In genomic region chr10:57465155-57465554, GRCh38 we compare ENCODE assay signal across 27 cellular contexts.
"Had no signal": no experiment of that assay in that cellular context is flagged by ENCODE, and none has a peak within 500 bp of the region (broad histone marks: within the 10 kb centered on the region; RNA-seq: fewer than 3 reads in every experiment).

No MANE protein-coding gene starts in this region.

- H3K4me3 ChIP-seq: stomach, suprapubic skin, testis, thoracic aorta, thyroid gland, tibial artery, tibial nerve, transverse colon, upper lobe of left lung, upper lobe of right lung, uterus, vagina had no signal

- H3K27ac ChIP-seq: stomach, suprapubic skin, testis, thoracic aorta, thyroid gland, tibial artery, tibial nerve, transverse colon, upper lobe of left lung, upper lobe of right lung, uterus, vagina had no signal

- FAIRE-seq: urothelium cell line had no signal

- H3K9me3 ChIP-seq: suprapubic skin, testis, thoracic aorta, thyroid gland, tibial artery, tibial nerve, transverse colon, upper lobe of left lung, upper lobe of right lung, uterus, vagina had no signal

- H3K27me3 ChIP-seq: stomach, suprapubic skin, testis, thyroid gland, tibial artery, tibial nerve, transverse colon, upper lobe of left lung, upper lobe of right lung, uterus, vagina had no signal

- ATAC-seq: stimulated activated effector memory CD8-positive, alpha-beta T cell treated with anti-CD3 and anti-CD28 coated beads, Interleukin-12 subunit alpha, Interleukin-12 subunit beta, amount 100 ng/mL, for 72 hours; stimulated activated memory B cell treated with anti-CD40 and anti-IgM and Interleukin-4, amounts not matched to agents 10 μg/mL and 1 μg/mL and 100 μg/mL, for 72 hours; stimulated activated naive B cell treated with anti-CD40 and anti-IgM and Interleukin-4, amounts not matched to agents 10 μg/mL and 1 μg/mL and 100 μg/mL, for 72 hours; stimulated activated naive CD8-positive, alpha-beta T cell treated with anti-CD3 and anti-CD28 coated beads, Interleukin-15, amount 100 ng/mL, for 72 hours; stimulated activated naive CD8-positive, alpha-beta T cell treated with anti-CD3 and anti-CD28 coated beads, Interleukin-15, Interleukin-2, amounts not matched to agents 100 U/mL and 50 U/mL, for 24 hours; upper lobe of right lung had no signal

- H3K4me1 ChIP-seq: stomach, suprapubic skin, testis, thyroid gland, tibial artery, tibial nerve, transverse colon, upper lobe of left lung, upper lobe of right lung, uterus, vagina had no signal

- DNase-seq: stimulated activated CD4-positive, alpha-beta T cell treated with anti-CD3 and anti-CD28 coated beads, Interleukin-2, amount 100 ng/mL, for 48 hours; stimulated activated CD4-positive, alpha-beta T cell treated with anti-CD3 and anti-CD28 coated beads, Interleukin-4, amount 100 ng/mL, for 1 hour; stimulated activated CD4-positive, alpha-beta T cell treated with anti-CD3 and anti-CD28 coated beads, Interleukin-4, amount 100 ng/mL, for 24 hours; stimulated activated CD4-positive, alpha-beta T cell treated with anti-CD3 and anti-CD28 coated beads, Interleukin-4, amount 100 ng/mL, for 4 hours; stimulated activated CD8-positive, alpha-beta memory T cell treated with anti-CD3 and anti-CD28 coated beads, Interleukin-4, amount 100 ng/mL, for 48 hours; stimulated activated naive B cell treated with anti-CD40 and anti-IgM and Interleukin-4, amounts not matched to agents 10 μg/mL and 1 μg/mL and 100 μg/mL, for 72 hours; stimulated activated naive CD4-positive, alpha-beta T cell; stimulated activated naive CD4-positive, alpha-beta T cell treated with Interleukin-2 at 50 U/mL for 16 hours; stimulated activated naive CD8-positive, alpha-beta T cell treated with anti-CD3 and anti-CD28 coated beads, Interleukin-15, amount 100 ng/mL, for 72 hours; stimulated activated naive CD8-positive, alpha-beta T cell treated with anti-CD3 and anti-CD28 coated beads, Interleukin-15, Interleukin-2, amounts not matched to agents 100 U/mL and 50 U/mL, for 24 hours; stomach; substantia nigra; testis; thyroid gland; tibial artery; transverse colon; trophoblast cell; upper lobe of left lung; upper lobe of right lung; uterus had no signal

- H3K36me3 ChIP-seq: stomach, suprapubic skin, thoracic aorta, thyroid gland, tibial artery, tibial nerve, transverse colon, upper lobe of left lung, upper lobe of right lung, uterus, vagina had no signal
